1 cellular context compared by ENCODE assay signal in genomic region chr16:70522216-70523000, GRCh38.
A peak's percentile ranks its signal among the peaks of the same experiment; 100 is the strongest.
TF ChIP-seq lines count a peak whose summit lies in the region.

No MANE protein-coding gene starts in this region.

TF ChIP-seq in HepG2, 621 proteins besides CTCF, POLR2A, EP300 and RAD21:
- TF ChIP-seq ZNF878 (CRISPR knock-in tag; IDR thresholded peaks at IDR 0.05) (no peak), ZNF768 (CRISPR knock-in tag; IDR thresholded peaks at IDR 0.05) (no peak), MBD4 (IDR thresholded peaks at IDR 0.05; ENCODE audit: borderline replicate concordance, low read length) (0 out of 2 replicates have a peak, but pooled peaks have one; percentile 31), SMAD9 (CRISPR knock-in tag; IDR thresholded peaks at IDR 0.05) (no peak), HDAC2 (CRISPR knock-in tag; IDR thresholded peaks at IDR 0.05) (no peak), NAIF1 (CRISPR knock-in tag; IDR thresholded peaks at IDR 0.05; ENCODE audit: borderline replicate concordance) (0 out of 2 replicates have a peak, but pooled peaks have one; percentile 35), ZBTB26 (CRISPR knock-in tag; IDR thresholded peaks at IDR 0.05; ENCODE audit: borderline replicate concordance) (no peak), AKNA (CRISPR knock-in tag; IDR thresholded peaks at IDR 0.05; ENCODE audit: borderline replicate concordance) (no peak)
